ENCODE assay signal across 8 cellular contexts in the genomic region with DNA sequence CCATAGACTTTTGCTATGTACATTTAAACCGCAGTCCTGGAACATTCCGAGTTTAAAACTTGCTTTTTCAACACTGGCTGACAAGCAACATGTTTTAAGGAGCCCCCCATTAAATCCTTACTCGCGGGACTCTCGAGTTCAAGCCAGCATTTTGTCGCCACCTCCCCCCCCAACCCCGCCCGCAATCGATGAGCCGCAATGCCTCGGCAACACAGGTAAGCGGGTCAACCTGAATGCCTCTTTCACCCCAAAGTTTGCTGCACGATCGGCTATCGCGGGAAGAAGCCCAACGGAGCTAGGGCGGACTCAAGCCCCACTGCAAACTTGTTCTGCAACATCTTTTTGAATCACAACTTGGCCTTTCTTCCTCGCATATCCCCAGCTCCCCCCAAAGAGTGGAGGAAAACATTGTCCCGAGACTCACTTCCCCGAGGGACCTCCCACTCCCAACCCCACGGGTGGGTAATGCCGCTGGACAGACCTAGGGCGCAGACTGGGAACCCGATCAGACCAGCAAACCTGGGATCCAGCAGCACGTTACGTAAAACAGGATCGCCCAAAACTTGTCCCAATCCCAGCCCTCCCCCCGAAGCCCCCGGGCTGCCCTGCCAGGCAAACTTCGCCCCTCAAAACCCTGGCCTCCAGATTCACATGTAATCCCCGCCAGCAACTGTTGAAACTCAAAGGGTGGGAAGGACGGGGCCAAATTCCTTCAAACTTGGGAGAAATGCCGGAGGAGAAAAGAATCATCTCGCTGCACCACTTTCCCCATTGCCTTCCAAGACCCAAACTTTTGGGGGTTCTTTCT. TPM values are rescaled to one million over a fixed set of nuclear protein-coding genes. Genes with fewer than 3 reads are reported as not detected.
A peak's percentile ranks its signal among the peaks of the same experiment; 100 is the strongest.
DNase-seq lines count a peak whose midpoint lies in the region; ATAC-seq and TF ChIP-seq lines count a peak whose summit lies in the region.

No MANE protein-coding gene starts in this region.

- DNase-seq in PC-3 (peak; percentile 45), A172 (ENCODE audit: low spot score) (no peak), SIG-M5 treated with dmso at 0.1 percent for 504 hours (lab: John Stamatoyannopoulos, UW; ENCODE audit: unreplicated experiment) (no peak)

- peak overlapping the region; percentile 91 for H2AFZ ChIP-seq in PC-3 (ENCODE audit: low read length)

- no peak for TF ChIP-seq CTCF in PC-3 (conservative IDR thresholded peaks at IDR 0.05; ENCODE audit: low read depth, low read length)

- peaks cover 36% of the 10 kb centered on the region for H4K20me1 ChIP-seq in PC-3 (ENCODE audit: low read length)

- H3F3A ChIP-seq in PC-3 (ENCODE audit: low read length, unreplicated experiment) = no peaks in the 10 kb centered on the region

- peaks cover 49% of the 10 kb centered on the region for H3K4me1 Mint-ChIP-seq in dendritic cell treated with granulocyte-macrophage colony-stimulating factor and Interleukin-4, amounts not matched to agents 40 ng/mL and 50 ng/mL, for 4 days (ENCODE audit: low read depth)

- H3K27me3 Mint-ChIP-seq in dendritic cell treated with granulocyte-macrophage colony-stimulating factor and Interleukin-4, amounts not matched to agents 40 ng/mL and 50 ng/mL, for 4 days = no peaks in the 10 kb centered on the region

- peak overlapping the region; percentile 97 for H3K27ac ChIP-seq in PC-3 (ENCODE audit: low read length)

- peak overlapping the region; percentile 99 for H3K4me3 Mint-ChIP-seq in dendritic cell treated with granulocyte-macrophage colony-stimulating factor and Interleukin-4, amounts not matched to agents 40 ng/mL and 50 ng/mL, for 4 days

- H3K27ac Mint-ChIP-seq in dendritic cell treated with granulocyte-macrophage colony-stimulating factor and Interleukin-4, amounts not matched to agents 40 ng/mL and 50 ng/mL, for 4 days = peak overlapping the region; percentile 100

- peaks cover 89% of the 10 kb centered on the region for H3K36me3 Mint-ChIP-seq in dendritic cell treated with granulocyte-macrophage colony-stimulating factor and Interleukin-4, amounts not matched to agents 40 ng/mL and 50 ng/mL, for 4 days (ENCODE audit: low read depth)

- ATAC-seq in PC-3 = no peak
- no peak for ATAC-seq in HG02798 (IDR thresholded peaks at IDR 0.05; ENCODE audit: poor library complexity, unreplicated experiment)
- ATAC-seq in esophagus mucosa = no peak

- POLR2A ChIA-PET in PC-3 (lab: Charles Lee; ENCODE audit: unreplicated experiment) = interaction anchor here (0.6 to 1.5 kb wide), 15 partner anchors 12 to 620 kb away, joined by 3 to 55 read pairs (median 18); no protein-coding TSS in a partner anchor

- BruUV-seq in PC-3 (replicated peaks; lab: Mats Ljungman, UMichigan) = TSS peak; percentile 32

- no peaks in the 10 kb centered on the region for H3K9me3 Mint-ChIP-seq in dendritic cell treated with granulocyte-macrophage colony-stimulating factor and Interleukin-4, amounts not matched to agents 40 ng/mL and 50 ng/mL, for 4 days

- peak overlapping the region; percentile 97 for H3K9ac ChIP-seq in PC-3 (ENCODE audit: low read length)
- H3K9ac ChIP-seq in mucosa of stomach (ENCODE audit: low read length) = peak overlapping the region; percentile 99

- H3K9me3 ChIP-seq in PC-3 (ENCODE audit: low read length) (no peaks in the 10 kb centered on the region), mucosa of stomach (ENCODE audit: control insufficient read depth, low read length) (no peaks in the 10 kb centered on the region)

- intact Hi-C loops in PC-3 (cut with micrococcal nuclease) = loop anchor here (2.0 to 10.0 kb wide), 4 partner anchors 285 to 857 kb away; no protein-coding TSS in a partner anchor
- intact Hi-C loops in dendritic cell treated with granulocyte-macrophage colony-stimulating factor and Interleukin-4, amounts not matched to agents 40 ng/mL and 50 ng/mL, for 4 days (cut with micrococcal nuclease) = loop anchor here (2.0 to 5.0 kb wide), 2 partner anchors 109 to 395 kb away; no protein-coding TSS in a partner anchor

- no peaks in the 10 kb centered on the region for H3K9me2 ChIP-seq in PC-3 (replicated peaks; ENCODE audit: low read length)

- H3K4me2 ChIP-seq in PC-3 (ENCODE audit: low read length) = peak overlapping the region; percentile 86

- peaks cover 76% of the 10 kb centered on the region for H3K79me2 ChIP-seq in PC-3 (ENCODE audit: low read length)

- TF ChIP-seq POLR2A in GM10847 (IDR thresholded peaks at IDR 0.05; ENCODE audit: extremely low read depth, insufficient read length) = peak; percentile 11

- H3K36me3 ChIP-seq in PC-3 (ENCODE audit: low read depth, low read length) (peaks cover 44% of the 10 kb centered on the region), mucosa of stomach (ENCODE audit: control insufficient read depth, insufficient read depth, low read length) (peaks cover 23% of the 10 kb centered on the region)

- CTCF ChIA-PET in PC-3 (lab: Charles Lee) = interaction anchor here (0.7 to 1.0 kb wide), 2 partner anchors 33 to 542 kb away, joined by 8 to 11 read pairs; no protein-coding TSS in a partner anchor

- peaks cover 44% of the 10 kb centered on the region for H3K4me1 ChIP-seq in PC-3 (ENCODE audit: insufficient read depth, low read length)
- H3K4me1 ChIP-seq in mucosa of stomach (ENCODE audit: control insufficient read depth, insufficient read depth, low read length) = peaks cover 21% of the 10 kb centered on the region

- H3K27me3 ChIP-seq in PC-3 (ENCODE audit: low read length) (no peaks in the 10 kb centered on the region), mucosa of stomach (ENCODE audit: control insufficient read depth, insufficient read depth, low read length) (no peaks in the 10 kb centered on the region)

- H3K4me3 ChIP-seq in PC-3 (ENCODE audit: low read length) (peak overlapping the region; percentile 90), mucosa of stomach (ENCODE audit: low read length) (peak overlapping the region; percentile 93)

RNA-seq across cellular contexts. Expression of a gene that starts 0.6 kb away (rescaled TPM):
- total RNA-seq in PC-3 (2014; rRNA removed) (63.1 and 79.7 TPM in 2 replicates), esophagus mucosa (151 TPM)
- total RNA-seq in A172 (2014; rRNA removed; shearing (Covaris generic)) = 39.7 and 49.7 TPM in 2 replicates
